ENCODE assay signal across 24 cellular contexts in the genomic region with DNA sequence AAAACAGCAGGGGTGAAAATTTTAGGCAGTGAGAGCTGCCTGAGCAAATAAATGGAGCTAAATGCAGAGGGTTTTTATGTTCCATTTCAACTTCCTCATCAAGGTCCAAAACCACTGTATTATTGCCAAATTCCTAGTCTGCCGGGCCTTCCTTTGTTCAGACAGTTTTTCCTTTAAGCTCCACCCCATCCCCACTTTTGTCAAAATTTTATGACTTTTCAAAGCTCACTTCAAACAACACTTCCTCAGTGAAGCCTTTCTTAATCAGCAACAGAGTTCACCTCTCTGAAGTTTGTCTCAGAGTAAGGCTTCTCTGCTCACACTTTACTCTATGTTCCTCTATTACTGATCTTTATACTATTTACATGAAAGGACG.
DNase-seq lines count a peak whose midpoint lies in the region; ATAC-seq and TF ChIP-seq lines count a peak whose summit lies in the region.
"Had no signal": no experiment of that assay in that cellular context is flagged by ENCODE, and none has a peak within 500 bp of the region (broad histone marks: within the 10 kb centered on the region; RNA-seq: fewer than 3 reads in every experiment).

No MANE protein-coding gene starts in this region.

- TF ChIP-seq CTCF in NB4 (IDR thresholded peaks at IDR 0.05; ENCODE audit: low read depth, low read length) = no peak

- no peak for TF ChIP-seq POLR2A in NB4 (IDR thresholded peaks at IDR 0.05; ENCODE audit: extremely low read depth, insufficient read length)

- DNase-seq in AML-193 (lab: John Stamatoyannopoulos, UW) (peak; percentile 82 to 86), GF-D8 (lab: John Stamatoyannopoulos, UW) (peak; percentile 6), NB4 (ENCODE audit: low read depth) (peak; percentile 86), SKM-1 treated with dmso at 0.1 percent for 144 hours (lab: John Stamatoyannopoulos, UW; ENCODE audit: unreplicated experiment) (peak; percentile 78), NCI-H774 (lab: John Stamatoyannopoulos, UW) (no peak), hypothalamus (lab: John Stamatoyannopoulos, UW) (no peak), NCI-H226 (no peak)
- DNase-seq: activated CD4-positive, alpha-beta T cell treated with anti-CD3 and anti-CD28 coated beads, Interleukin-2, amount 10 ng/mL, durations not matched to agents 7 days and 5 days; aorta; CD4-positive, alpha-beta T cell; head of caudate nucleus; HFFc6; NCI-H187; pancreas; SHP77; stimulated activated CD4-positive, alpha-beta T cell treated with anti-CD3 and anti-CD28 coated beads, Interleukin-4, amount 100 ng/mL, for 4 hours; stimulated activated naive CD8-positive, alpha-beta T cell treated with anti-CD3 and anti-CD28 coated beads, Interleukin-15, Interleukin-2, amounts not matched to agents 100 U/mL and 50 U/mL, for 24 hours; tibial artery had no signal

- ATAC-seq in GM19397 (IDR thresholded peaks at IDR 0.05; ENCODE audit: unreplicated experiment) = no peak
- ATAC-seq: activated naive CD4-positive, alpha-beta T cell treated with anti-CD3 and anti-CD28 coated beads, Interleukin-2, amount 50 U/mL, for 72 hours; natural killer cell treated with Interleukin-12 subunit alpha and Interleukin-12 subunit beta and Interleukin-15 and Interleukin-18, amount 100 ng/mL, for 72 hours; stimulated activated naive CD8-positive, alpha-beta T cell treated with anti-CD3 and anti-CD28 coated beads, Interleukin-15, Interleukin-2, amounts not matched to agents 100 U/mL and 50 U/mL, for 24 hours had no signal

- no peak overlapping the region for H3K4me3 ChIP-seq in NB4 (ENCODE audit: low read depth, low read length)
- H3K4me3 ChIP-seq: dorsolateral prefrontal cortex, GM12878, pancreas, right atrium auricular region, tibial artery had no signal

Comparison
In these comparisons a context has a peak if more than half of its experiments do, and no peak if none do; other contexts are left out.
1. DNase-seq: peak in AML-193 (2 of 2), GF-D8 (single experiment), NB4 (single experiment) and SKM-1 treated with dmso at 0.1 percent for 144 hours (single experiment); none in NCI-H774 (single experiment), hypothalamus (0 of 51) and NCI-H226 (single experiment).